14 cellular contexts compared by ENCODE assay signal in genomic region chr1:2088434-2088833, GRCh38. TPM values are rescaled to one million over a fixed set of nuclear protein-coding genes. Genes with fewer than 3 reads are reported as not detected.
DNase-seq lines count a peak whose midpoint lies in the region; ATAC-seq and FAIRE-seq lines count a peak whose summit lies in the region.
"Had no signal": no experiment of that assay in that cellular context is flagged by ENCODE, and none has a peak within 500 bp of the region (broad histone marks: within the 10 kb centered on the region; RNA-seq: fewer than 3 reads in every experiment).

No MANE protein-coding gene starts in this region.

- H3K9me3 ChIP-seq in CD8-positive, alpha-beta memory T cell (ENCODE audit: low read length) = no peaks in the 10 kb centered on the region
- H3K9me3 ChIP-seq: esophagus squamous epithelium, SJCRH30 had no signal

- H3K27ac ChIP-seq in cingulate gyrus (ENCODE audit: low read depth, low read length) (peak overlapping the region; percentile 95), temporal lobe (ENCODE audit: low read depth, low read length) (peak overlapping the region; percentile 97)
- H3K27ac ChIP-seq in CD8-positive, alpha-beta memory T cell (ENCODE audit: low read depth, low read length) = no peak overlapping the region
- H3K27ac ChIP-seq: esophagus squamous epithelium, SJCRH30 had no signal

- peaks cover 0 to 1% of the 10 kb centered on the region in 2 donors for H3K27me3 Mint-ChIP-seq in CD8-positive, alpha-beta memory T cell
- H3K27me3 Mint-ChIP-seq: activated B cell treated with CpG ODN at 0.5 μM for 24 hours; activated T-cell treated with anti-CD3 and anti-CD28 coated beads, Interleukin-2, amount 50 U/mL, for 24 hours had no signal

- no peak overlapping the region for H3K4me3 Mint-ChIP-seq in CD8-positive, alpha-beta memory T cell
- H3K4me3 Mint-ChIP-seq: activated B cell treated with CpG ODN at 0.5 μM for 24 hours; activated T-cell treated with anti-CD3 and anti-CD28 coated beads, Interleukin-2, amount 50 U/mL, for 24 hours had no signal

- H3K4me1 Mint-ChIP-seq in CD8-positive, alpha-beta memory T cell = peaks cover 4 to 5% (median 4%) of the 10 kb centered on the region in 3 donors

- ATAC-seq in GM21515 (IDR thresholded peaks at IDR 0.05; ENCODE audit: unreplicated experiment) (no peak), GM19328 (IDR thresholded peaks at IDR 0.05; ENCODE audit: unreplicated experiment) (no peak)

- no peak overlapping the region for H3K4me3 ChIP-seq in CD8-positive, alpha-beta memory T cell (ENCODE audit: low read length)
- H3K4me3 ChIP-seq: esophagus squamous epithelium, SJCRH30 had no signal

- FAIRE-seq in HTR-8/SVneo (lab: Jason Lieb, UNC) = peak; percentile 67

- H3K27ac Mint-ChIP-seq in CD8-positive, alpha-beta memory T cell = no peak overlapping the region
- H3K27ac Mint-ChIP-seq: activated B cell treated with CpG ODN at 0.5 μM for 24 hours; activated T-cell treated with anti-CD3 and anti-CD28 coated beads, Interleukin-2, amount 50 U/mL, for 24 hours had no signal

- no peaks in the 10 kb centered on the region for H3K9me3 Mint-ChIP-seq in CD8-positive, alpha-beta memory T cell
- H3K9me3 Mint-ChIP-seq: activated B cell treated with CpG ODN at 0.5 μM for 24 hours; activated T-cell treated with anti-CD3 and anti-CD28 coated beads, Interleukin-2, amount 50 U/mL, for 24 hours had no signal

- POLR2A ChIA-PET in CD8-positive, alpha-beta memory T cell (lab: Charles Lee) = no interaction called here

- DNase-seq in HTR-8/SVneo (ENCODE audit: insufficient read length, low spot score) = peak; percentile 82
- DNase-seq in left kidney (ENCODE audit: low read depth, low spot score) = peak; percentile 89
- no peak for DNase-seq in NCI-H1048 (lab: John Stamatoyannopoulos, UW)
- no peak for DNase-seq in CD8-positive, alpha-beta memory T cell
- DNase-seq: activated B cell treated with CpG ODN at 0.5 μM for 24 hours; activated T-cell treated with anti-CD3 and anti-CD28 coated beads, Interleukin-2, amount 50 U/mL, for 24 hours; esophagus squamous epithelium; NCI-H1105; NCI-H82; SJCRH30 had no signal

- H3K36me3 ChIP-seq in CD8-positive, alpha-beta memory T cell (ENCODE audit: insufficient read depth, low read length) = no peaks in the 10 kb centered on the region
- H3K36me3 ChIP-seq: SJCRH30 had no signal

- H3K27me3 ChIP-seq in CD8-positive, alpha-beta memory T cell (ENCODE audit: insufficient read depth, low read length, poor library complexity, severe bottlenecking) = no peaks in the 10 kb centered on the region

- peaks cover 0 to 20% (median 0%) of the 10 kb centered on the region in 3 donors for H3K36me3 Mint-ChIP-seq in CD8-positive, alpha-beta memory T cell

- H3K4me1 ChIP-seq in CD8-positive, alpha-beta memory T cell (ENCODE audit: insufficient read depth, low read length) = no peaks in the 10 kb centered on the region
- H3K4me1 ChIP-seq: esophagus squamous epithelium, SJCRH30 had no signal

- CTCF ChIA-PET in CD8-positive, alpha-beta memory T cell (lab: Charles Lee) = interaction anchor here (0.9 kb wide), 1 partner anchor 86 kb away, joined by 3 read pairs; no protein-coding TSS in a partner anchor

RNA-seq across cellular contexts. Expression of gene PRKCZ, which starts 38.2 kb away (rescaled TPM):
- 53.1 TPM for total RNA-seq in temporal lobe
- 10 to 100 TPM; 13.8 to 15.4 TPM for total RNA-seq in CD8-positive, alpha-beta memory T cell
- polyA plus RNA-seq in CD8-positive, alpha-beta memory T cell = 17.4 TPM

Comparison
In these comparisons a context has a peak if more than half of its experiments do, and no peak if none do; other contexts are left out.
1. DNase-seq: peak in HTR-8/SVneo (single experiment) and left kidney (single experiment); none in NCI-H1048 (single experiment) and CD8-positive, alpha-beta memory T cell (0 of 5).